In the genomic region with DNA sequence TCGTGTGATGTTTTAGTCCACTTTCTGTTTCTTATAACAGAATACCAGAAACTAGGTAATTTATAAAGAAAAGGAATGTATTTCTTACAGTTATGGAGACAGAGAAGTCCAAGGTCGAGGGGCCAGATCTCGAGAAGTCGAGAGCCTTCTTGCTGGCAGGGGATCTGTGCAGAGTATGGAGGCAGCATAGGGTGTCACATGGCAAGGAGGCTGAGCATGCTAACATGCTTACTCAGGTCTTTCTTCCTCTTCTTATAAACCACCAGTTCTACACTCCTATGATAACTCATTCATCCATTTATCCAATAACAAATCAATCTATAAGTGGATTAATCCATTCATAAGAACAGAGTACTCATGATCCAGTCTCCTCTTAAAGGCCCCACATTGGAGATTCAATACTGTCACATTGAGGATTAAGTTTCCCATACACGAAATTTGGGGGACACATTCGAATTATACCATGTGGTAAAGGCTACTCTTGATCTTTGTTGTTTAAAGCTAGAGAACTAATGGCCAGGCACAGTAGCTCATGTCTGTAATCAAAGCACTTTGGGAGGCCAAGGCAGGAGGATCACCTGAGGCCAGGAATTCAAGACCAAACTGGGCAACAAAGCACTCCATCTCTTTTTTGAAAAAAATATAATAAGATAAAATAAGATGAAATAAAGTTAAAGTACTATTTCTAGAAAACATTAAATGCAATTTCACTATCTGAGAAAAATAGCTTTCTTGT, we compare ENCODE assay signal across 2 cellular contexts.
TF ChIP-seq lines count a peak whose summit lies in the region.

No MANE protein-coding gene starts in this region.

TF ChIP-seq in A549, 52 proteins besides CTCF, POLR2A, EP300 and RAD21 (continued from another document):
- no peak for TF ChIP-seq MAZ (IDR thresholded peaks at IDR 0.05; ENCODE audit: borderline replicate concordance, low read depth, low read length)
- TF ChIP-seq, protein P1, sequence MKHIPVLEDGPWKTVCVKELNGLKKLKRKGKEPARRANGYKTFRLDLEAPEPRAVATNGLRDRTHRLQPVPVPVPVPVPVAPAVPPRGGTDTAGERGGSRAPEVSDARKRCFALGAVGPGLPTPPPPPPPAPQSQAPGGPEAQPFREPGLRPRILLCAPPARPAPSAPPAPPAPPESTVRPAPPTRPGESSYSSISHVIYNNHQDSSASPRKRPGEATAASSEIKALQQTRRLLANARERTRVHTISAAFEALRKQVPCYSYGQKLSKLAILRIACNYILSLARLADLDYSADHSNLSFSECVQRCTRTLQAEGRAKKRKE (CRISPR knock-in tag; IDR thresholded peaks at IDR 0.05; ENCODE audit: low read depth): no peak
TF ChIP-seq in A549: peak in this region for 2.

TF ChIP-seq in GM23338, 12 proteins besides CTCF, POLR2A, EP300 and RAD21 (continued from another document):
- TF ChIP-seq, protein P2, sequence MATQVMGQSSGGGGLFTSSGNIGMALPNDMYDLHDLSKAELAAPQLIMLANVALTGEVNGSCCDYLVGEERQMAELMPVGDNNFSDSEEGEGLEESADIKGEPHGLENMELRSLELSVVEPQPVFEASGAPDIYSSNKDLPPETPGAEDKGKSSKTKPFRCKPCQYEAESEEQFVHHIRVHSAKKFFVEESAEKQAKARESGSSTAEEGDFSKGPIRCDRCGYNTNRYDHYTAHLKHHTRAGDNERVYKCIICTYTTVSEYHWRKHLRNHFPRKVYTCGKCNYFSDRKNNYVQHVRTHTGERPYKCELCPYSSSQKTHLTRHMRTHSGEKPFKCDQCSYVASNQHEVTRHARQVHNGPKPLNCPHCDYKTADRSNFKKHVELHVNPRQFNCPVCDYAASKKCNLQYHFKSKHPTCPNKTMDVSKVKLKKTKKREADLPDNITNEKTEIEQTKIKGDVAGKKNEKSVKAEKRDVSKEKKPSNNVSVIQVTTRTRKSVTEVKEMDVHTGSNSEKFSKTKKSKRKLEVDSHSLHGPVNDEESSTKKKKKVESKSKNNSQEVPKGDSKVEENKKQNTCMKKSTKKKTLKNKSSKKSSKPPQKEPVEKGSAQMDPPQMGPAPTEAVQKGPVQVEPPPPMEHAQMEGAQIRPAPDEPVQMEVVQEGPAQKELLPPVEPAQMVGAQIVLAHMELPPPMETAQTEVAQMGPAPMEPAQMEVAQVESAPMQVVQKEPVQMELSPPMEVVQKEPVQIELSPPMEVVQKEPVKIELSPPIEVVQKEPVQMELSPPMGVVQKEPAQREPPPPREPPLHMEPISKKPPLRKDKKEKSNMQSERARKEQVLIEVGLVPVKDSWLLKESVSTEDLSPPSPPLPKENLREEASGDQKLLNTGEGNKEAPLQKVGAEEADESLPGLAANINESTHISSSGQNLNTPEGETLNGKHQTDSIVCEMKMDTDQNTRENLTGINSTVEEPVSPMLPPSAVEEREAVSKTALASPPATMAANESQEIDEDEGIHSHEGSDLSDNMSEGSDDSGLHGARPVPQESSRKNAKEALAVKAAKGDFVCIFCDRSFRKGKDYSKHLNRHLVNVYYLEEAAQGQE (IDR thresholded peaks at IDR 0.05; ENCODE audit: unreplicated experiment): no peak
